1 cellular context compared by ENCODE assay signal in genomic region chr22:37294747-37295146, GRCh38.
TF ChIP-seq lines count a peak whose summit lies in the region.

No MANE protein-coding gene starts in this region.

TF ChIP-seq in HepG2, 621 proteins besides CTCF, POLR2A, EP300 and RAD21:
- TF ChIP-seq HIC2 (CRISPR knock-in tag; IDR thresholded peaks at IDR 0.05; ENCODE audit: low read depth) (no peak), TAF1 (CRISPR knock-in tag; IDR thresholded peaks at IDR 0.05) (no peak), HMG20B (CRISPR knock-in tag; conservative IDR thresholded peaks at IDR 0.05) (no peak), XBP1 (CRISPR knock-in tag; IDR thresholded peaks at IDR 0.05) (no peak), ZNF512 (CRISPR knock-in tag; IDR thresholded peaks at IDR 0.05) (no peak), MED8 (CRISPR knock-in tag; IDR thresholded peaks at IDR 0.05; ENCODE audit: insufficient replicate concordance) (no peak), ZKSCAN1 (IDR thresholded peaks at IDR 0.05; ENCODE audit: low read length) (no peak)
